ENCODE assay signal across 1 cellular context in genomic region chr19:41893899-41894298, GRCh38.
TF ChIP-seq lines count a peak whose summit lies in the region.

No MANE protein-coding gene starts in this region.

TF ChIP-seq in HepG2, 621 proteins besides CTCF, POLR2A, EP300 and RAD21 (continues in another document):
- TF ChIP-seq TBX2 (CRISPR knock-in tag; IDR thresholded peaks at IDR 0.05; ENCODE audit: borderline replicate concordance) (peak; percentile 47; the same call in 1 of the 2 replicates), ZNF574 (CRISPR knock-in tag; IDR thresholded peaks at IDR 0.05) (peak; percentile 59), ZHX1 (CRISPR knock-in tag; IDR thresholded peaks at IDR 0.05; ENCODE audit: low read depth) (peak; percentile 36; the same call in 1 of the 2 replicates), CEBPB (IDR thresholded peaks at IDR 0.05; ENCODE audit: borderline replicate concordance, low read depth, low read length) (peak; percentile 25; the same call in 1 of the 2 replicates), ZSCAN22 (CRISPR knock-in tag; IDR thresholded peaks at IDR 0.05) (peak; percentile 96), HNF4G (IDR thresholded peaks at IDR 0.05; ENCODE audit: borderline replicate concordance, low read depth, low read length) (peak; percentile 26; the same call in 1 of the 2 replicates), HNF4G (CRISPR knock-in tag; IDR thresholded peaks at IDR 0.05; ENCODE audit: borderline replicate concordance, low read depth) (no peak), HNRNPLL (IDR thresholded peaks at IDR 0.05; ENCODE audit: low read depth, low read length, poor library complexity, severe bottlenecking) (no peak), HMG20A (CRISPR knock-in tag; IDR thresholded peaks at IDR 0.05; ENCODE audit: borderline replicate concordance) (no peak), ZMYM3 (CRISPR knock-in tag; IDR thresholded peaks at IDR 0.05) (peak; percentile 64; the same call in 1 of the 2 replicates), ZNF296 (CRISPR knock-in tag; conservative IDR thresholded peaks at IDR 0.05) (no peak), ZNF770 (CRISPR knock-in tag; IDR thresholded peaks at IDR 0.05) (peak; percentile 36; the same call in 1 of the 2 replicates), KMT2B (CRISPR knock-in tag; IDR thresholded peaks at IDR 0.05) (no peak), RARA (CRISPR knock-in tag; IDR thresholded peaks at IDR 0.05) (peak; percentile 50), ZNF687 (CRISPR knock-in tag; IDR thresholded peaks at IDR 0.05) (peak; percentile 54), ZNF775 (CRISPR knock-in tag; IDR thresholded peaks at IDR 0.05; ENCODE audit: borderline replicate concordance) (no peak), SP5 (CRISPR knock-in tag; IDR thresholded peaks at IDR 0.05; ENCODE audit: borderline replicate concordance, low read depth) (0 out of 2 replicates have a peak, but pooled peaks have one; percentile 17), CEBPG (CRISPR knock-in tag; IDR thresholded peaks at IDR 0.05) (peak; percentile 50), ZNF646 (CRISPR knock-in tag; IDR thresholded peaks at IDR 0.05) (peak; percentile 99), ZBTB7A (CRISPR knock-in tag; IDR thresholded peaks at IDR 0.05) (0 out of 2 replicates have a peak, but pooled peaks have one; percentile 61), MTF1 (CRISPR knock-in tag; IDR thresholded peaks at IDR 0.05) (no peak), ETV5 (CRISPR knock-in tag; IDR thresholded peaks at IDR 0.05; ENCODE audit: borderline replicate concordance) (peak; percentile 27; the same call in 1 of the 2 replicates), GATAD2A (CRISPR knock-in tag; IDR thresholded peaks at IDR 0.05) (0 out of 2 replicates have a peak, but pooled peaks have one; percentile 18), ARNT2 (CRISPR knock-in tag; IDR thresholded peaks at IDR 0.05; ENCODE audit: low read depth) (no peak), ZNF609 (CRISPR knock-in tag; IDR thresholded peaks at IDR 0.05; ENCODE audit: borderline replicate concordance) (peak; percentile 24; the same call in 1 of the 2 replicates), PATZ1 (CRISPR knock-in tag; IDR thresholded peaks at IDR 0.05) (peak; percentile 26; the same call in 1 of the 2 replicates)
